Comparison of ENCODE assay signal across 8 cellular contexts in genomic region chr3:127791221-127791913, GRCh38. TPM values are rescaled to one million over a fixed set of nuclear protein-coding genes. Genes with fewer than 3 reads are reported as not detected.
DNase-seq lines count a peak whose midpoint lies in the region; ATAC-seq, FAIRE-seq and TF ChIP-seq lines count a peak whose summit lies in the region.

No MANE protein-coding gene starts in this region.

- H3K18ac ChIP-seq in mesenchymal stem cell (ENCODE audit: low read depth in 1 of 2, low read length in 2 of 2): peak overlapping the region; percentile 68 to 85

- H2AFZ ChIP-seq in mesenchymal stem cell (ENCODE audit: low read depth, low read length): no peak overlapping the region

- H3K36me3 ChIP-seq in mesenchymal stem cell (ENCODE audit: control insufficient read depth in 1 of 2, insufficient read depth in 2 of 2, low read depth in 1 of 2, low read length in 2 of 2): peaks cover 12 to 20% of the 10 kb centered on the region in 2 experiments

- FAIRE-seq in GM12891 (lab: Jason Lieb, UNC): peak; percentile 68

- no peak overlapping the region for H3K4me3 ChIP-seq in AG09309 (ENCODE audit: control insufficient read depth, low read depth, low read length)
- no peak overlapping the region for H3K4me3 ChIP-seq in mesenchymal stem cell (ENCODE audit: insufficient read depth in 1 of 2, low read depth in 1 of 2, low read length in 2 of 2)

- peak overlapping the region; percentile 98 for H2AK5ac ChIP-seq in mesenchymal stem cell (ENCODE audit: low read length, severe bottlenecking)

- TF ChIP-seq POLR2A in GM12891 (IDR thresholded peaks at IDR 0.05; ENCODE audit: low read depth, low read length): no peak

- H3K27ac ChIP-seq in mesenchymal stem cell (ENCODE audit: low read length, poor library complexity, severe bottlenecking): peak overlapping the region; percentile 70

- TF ChIP-seq CTCF in AG09309 (IDR thresholded peaks at IDR 0.05; ENCODE audit: control insufficient read depth, insufficient read depth, low read depth, low read length, missing control alignments): peak; percentile 36

- no peak overlapping the region for H3K4me2 ChIP-seq in mesenchymal stem cell (ENCODE audit: low read length, poor library complexity, severe bottlenecking)

- H4K91ac ChIP-seq in mesenchymal stem cell (ENCODE audit: low read length): peak overlapping the region; percentile 47

- H2BK12ac ChIP-seq in mesenchymal stem cell (ENCODE audit: low read length in 2 of 2): peak overlapping the region in 1 of 2 experiments; percentile 43

- no peaks in the 10 kb centered on the region for H3K9me3 ChIP-seq in mesenchymal stem cell (ENCODE audit: control insufficient read depth, low read length)

- peak overlapping the region; percentile 35 for H3K9ac ChIP-seq in mesenchymal stem cell (ENCODE audit: low read length)

- no peak overlapping the region for H2BK15ac ChIP-seq in mesenchymal stem cell (ENCODE audit: low read depth, poor library complexity, severe bottlenecking)

- DNase-seq in AG09309 (ENCODE audit: low read depth): no peak
- DNase-seq in GM12891 (ENCODE audit: insufficient read length, low spot score): peak; percentile 66
- DNase-seq in NCI-H2171 (lab: John Stamatoyannopoulos, UW): peak; percentile 73
- peak; percentile 54 for DNase-seq in astrocyte of the hippocampus (ENCODE audit: low read depth, low spot score)
- peak; percentile 88 for DNase-seq in mesenchymal stem cell
- DNase-seq in epidermal melanocyte (ENCODE audit: insufficient read length, low spot score): no peak
- no peak for DNase-seq in stimulated activated CD4-positive, alpha-beta T cell treated with anti-CD3 and anti-CD28 coated beads, Interleukin-4, amount 100 ng/mL, for 4 hours

- H3K79me1 ChIP-seq in mesenchymal stem cell (replicated peaks; ENCODE audit: low read length, poor library complexity, severe bottlenecking): peaks cover 22% of the 10 kb centered on the region

- no peak overlapping the region for H3K14ac ChIP-seq in mesenchymal stem cell (ENCODE audit: low read length in 2 of 2)

- H3K27me3 ChIP-seq in mesenchymal stem cell (ENCODE audit: control insufficient read depth in 1 of 2, insufficient read depth in 1 of 2, low read length in 2 of 2): no peaks in the 10 kb centered on the region

- WGBS in mesenchymal stem cell: 24% methylated on average over 9 of the region's 9 CpGs

- peak overlapping the region; percentile 55 for H4K8ac ChIP-seq in mesenchymal stem cell (ENCODE audit: low read length)

- H2BK5ac ChIP-seq in mesenchymal stem cell (ENCODE audit: low read depth, low read length, poor library complexity, severe bottlenecking): peak overlapping the region; percentile 49

- H3K4ac ChIP-seq in mesenchymal stem cell (ENCODE audit: low read depth in 1 of 2, low read length in 2 of 2): peak overlapping the region; percentile 14 to 83

- peaks cover 47% of the 10 kb centered on the region for H3K4me1 ChIP-seq in mesenchymal stem cell (ENCODE audit: control insufficient read depth, insufficient read depth, low read depth, low read length)

- ATAC-seq in HG02759 (IDR thresholded peaks at IDR 0.05; ENCODE audit: unreplicated experiment): peak; percentile 81

- H3K23ac ChIP-seq in mesenchymal stem cell (ENCODE audit: low read length in 2 of 2): no peak overlapping the region

- peak overlapping the region; percentile 90 for H2BK120ac ChIP-seq in mesenchymal stem cell (ENCODE audit: low read depth, low read length)

TF ChIP-seq in GM12891, 5 proteins besides CTCF, POLR2A, EP300 and RAD21:
- TF ChIP-seq POU2F2 (IDR thresholded peaks at IDR 0.05; ENCODE audit: low read depth, low read length) (no peak), SPI1 (IDR thresholded peaks at IDR 0.05; ENCODE audit: low read depth, low read length) (peak; percentile 75), POLR2AphosphoS5 (IDR thresholded peaks at IDR 0.05; ENCODE audit: low read depth, low read length) (no peak)

RNA-seq across cellular contexts. Expression of gene MGLL, which starts 30.9 kb away (rescaled TPM):
- polyA plus RNA-seq in GM12891 (2012; ENCODE audit: low read depth, missing spikeins): 49.8 TPM
- 81.2 TPM for polyA plus RNA-seq in mesenchymal stem cell (2013, experiment 1 of 2)
- 81.4 TPM for polyA plus RNA-seq in mesenchymal stem cell (2013, experiment 2 of 2)

Comparison
In these comparisons a context has a peak if more than half of its experiments do, and no peak if none do; other contexts are left out.
1. DNase-seq: peak in GM12891 (single experiment), NCI-H2171 (single experiment), astrocyte of the hippocampus (single experiment) and mesenchymal stem cell (single experiment); none in AG09309 (single experiment), epidermal melanocyte (single experiment) and stimulated activated CD4-positive, alpha-beta T cell treated with anti-CD3 and anti-CD28 coated beads, Interleukin-4, amount 100 ng/mL, for 4 hours (0 of 2).